ENCODE assay signal across 9 cellular contexts in the genomic region with DNA sequence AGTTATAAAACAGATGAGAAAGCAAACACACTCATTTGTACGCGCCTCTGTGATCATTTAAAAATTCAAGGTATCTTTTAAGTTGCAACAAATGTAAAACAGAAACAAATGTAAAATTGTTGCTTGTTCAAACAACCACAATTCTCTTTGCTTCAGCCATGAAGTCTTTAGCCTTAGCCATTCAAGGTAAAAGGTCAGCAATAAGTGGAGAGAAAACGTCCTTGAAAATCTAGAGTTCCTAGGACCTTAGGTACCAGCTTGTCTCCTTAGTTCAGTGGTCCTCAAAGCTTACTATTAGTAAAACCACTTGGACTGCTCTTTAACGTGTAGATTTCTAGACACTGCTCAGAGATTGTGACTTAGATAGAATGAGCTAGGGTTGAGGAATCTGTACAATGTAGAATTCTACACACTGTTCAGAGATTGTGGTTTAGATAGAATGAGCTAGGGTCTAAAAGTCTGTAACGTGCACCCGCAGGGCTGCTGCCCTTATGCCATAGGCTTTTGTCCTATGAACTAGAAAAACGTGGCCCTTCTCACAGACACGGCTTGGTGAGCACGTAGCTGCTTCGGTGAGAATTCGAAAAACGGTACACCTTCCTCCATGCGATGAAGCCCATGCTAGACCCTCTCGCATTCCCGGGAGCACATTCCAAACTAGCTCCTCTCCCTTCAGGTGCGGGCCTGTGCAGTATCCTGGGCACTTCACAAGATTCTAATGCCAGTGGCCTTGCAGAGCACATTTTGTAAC. TPM values are rescaled to one million over a fixed set of nuclear protein-coding genes. Genes with fewer than 3 reads are reported as not detected.
A peak's percentile ranks its signal among the peaks of the same experiment; 100 is the strongest.
DNase-seq lines count a peak whose midpoint lies in the region; ATAC-seq, FAIRE-seq and TF ChIP-seq lines count a peak whose summit lies in the region.
"Had no signal": no experiment of that assay in that cellular context is flagged by ENCODE, and none has a peak within 500 bp of the region (broad histone marks: within the 10 kb centered on the region; RNA-seq: fewer than 3 reads in every experiment).

No MANE protein-coding gene starts in this region.

- TF ChIP-seq CTCF in PC-9 (conservative IDR thresholded peaks at IDR 0.05) (no peak), K562 (IDR thresholded peaks at IDR 0.05 in 2 of 3, conservative IDR thresholded peaks at IDR 0.05 in 1 of 3; ENCODE audit: insufficient read depth in 2 of 3, low read depth in 1 of 3, low read length in 3 of 3) (no peak)

- no peaks in the 10 kb centered on the region for H3K9me3 ChIP-seq in PC-9 (ENCODE audit: insufficient read depth, low read depth)
- no peaks in the 10 kb centered on the region for H3K9me3 ChIP-seq in K562 (replicated peaks; ENCODE audit: control insufficient read depth, insufficient read depth, low read depth, low read length)

- no peaks in the 10 kb centered on the region; the same call in 1 of the 2 replicates for H3K36me3 ChIP-seq in PC-9 (ENCODE audit: low read depth)
- H3K36me3 ChIP-seq in K562 (ENCODE audit: control insufficient read depth, insufficient read depth, low read length), result no peaks in the 10 kb centered on the region

- H4K20me1 ChIP-seq in PC-9 (ENCODE audit: insufficient read depth), result no peaks in the 10 kb centered on the region
- H4K20me1 ChIP-seq in K562 (replicated peaks; ENCODE audit: control insufficient read depth, insufficient read depth, low read length), result no peaks in the 10 kb centered on the region

- peaks cover 20% of the 10 kb centered on the region for H3F3A ChIP-seq in PC-9 (ENCODE audit: insufficient read depth, low read depth)

- TF ChIP-seq POLR2A in GM18505 (IDR thresholded peaks at IDR 0.05; ENCODE audit: borderline replicate concordance, extremely low read depth, insufficient read depth, insufficient read length) (peak; percentile 51), K562 (conservative IDR thresholded peaks at IDR 0.05) (no peak)

- H3K79me2 ChIP-seq in PC-9 (ENCODE audit: low read depth) (no peaks in the 10 kb centered on the region), K562 (ENCODE audit: control insufficient read depth, insufficient read depth, low read length) (no peaks in the 10 kb centered on the region)

- peak; percentile 51 to 84 for DNase-seq in PC-9
- DNase-seq in K562 (ENCODE audit: extremely low read depth in 1 of 4, low spot score in 3 of 4), result no peak
- peak in 2 of 3 donors; percentile 17 to 38 for DNase-seq in stimulated activated CD4-positive, alpha-beta T cell treated with anti-CD3 and anti-CD28 coated beads, Interleukin-12 subunit alpha, Interleukin-12 subunit beta, amount 100 ng/mL, for 48 hours (ENCODE audit: low read depth in 2 of 3, low spot score in 1 of 3)
- DNase-seq in urothelium cell line (ENCODE audit: low spot score), result no peak
- no peak for DNase-seq in NCI-H524 treated with DMSO at 0.1 percent for 48 hours (lab: John Stamatoyannopoulos, UW)
- no peak for DNase-seq in NCI-H2171 (lab: John Stamatoyannopoulos, UW)

- in situ Hi-C loops in K562 (cut with MboI), result no loop called here

- H3K9ac ChIP-seq in K562 (ENCODE audit: insufficient read depth in 1 of 2, low read depth in 2 of 2, low read length in 2 of 2), result no peak overlapping the region

- H3K9me2 ChIP-seq in PC-9 (ENCODE audit: insufficient read depth), result no peaks in the 10 kb centered on the region

- no peak overlapping the region for H3K4me3 ChIP-seq in PC-9
- no peak overlapping the region for H3K4me3 ChIP-seq in K562

- FAIRE-seq in K562 (lab: Jason Lieb, UNC) (peak; percentile 59), urothelium cell line (lab: Jason Lieb, UNC) (no peak)

- BruUV-seq in PC-9 (replicated peaks; lab: Mats Ljungman, UMichigan), result TSS peak; percentile 39
- BruUV-seq in K562 (replicated peaks; lab: Mats Ljungman, UMichigan), result no TSS peak

- ATAC-seq in GM18505 (IDR thresholded peaks at IDR 0.05; ENCODE audit: unreplicated experiment), result no peak
- no peak for ATAC-seq in K562
- no peak for ATAC-seq in HG02588 (IDR thresholded peaks at IDR 0.05; ENCODE audit: unreplicated experiment)

- no peaks in the 10 kb centered on the region for H3K9me1 ChIP-seq in K562 (ENCODE audit: control insufficient read depth, insufficient read depth, low read length)

- CTCF ChIA-PET in PC-9 (lab: Charles Lee), result no interaction called here
- CTCF ChIA-PET in K562 (lab: Yijun Ruan, JAX; ENCODE audit: low intra/inter-chr PET ratio), result no interaction called here

- H3K4me2 ChIP-seq in PC-9, result peak overlapping the region; percentile 35
- no peak overlapping the region for H3K4me2 ChIP-seq in K562 (ENCODE audit: insufficient read depth, low read length)

- H2AFZ ChIP-seq in PC-9 (peak overlapping the region; percentile 61; the same call in 1 of the 2 replicates), K562 (ENCODE audit: low read depth, low read length) (peak overlapping the region; percentile 68)

- intact Hi-C loops in PC-9 (cut with micrococcal nuclease; ENCODE audit: unreplicated experiment), result loop anchor here (2.0 kb wide), 1 partner anchor 148 kb away; no protein-coding TSS in a partner anchor
- intact Hi-C loops in K562 (cut with micrococcal nuclease), result no loop called here

- H3K27ac ChIP-seq in PC-9 (peak overlapping the region; percentile 56), K562 (ENCODE audit: extremely low read depth, low read depth, low read length) (no peak overlapping the region)

- WGBS in K562 (ENCODE audit: insufficient coverage, low coverage, missing lambda C conversion rate), result 27% methylated on average over 16 of the region's 16 CpGs

- no peak for TF ChIP-seq RAD21 in K562 (CRISPR knock-in tag; conservative IDR thresholded peaks at IDR 0.05 in 1 of 2, IDR thresholded peaks at IDR 0.05 in 1 of 2)

- H3K4me1 ChIP-seq in PC-9 (replicated peaks; ENCODE audit: insufficient read depth) (peaks cover 42% of the 10 kb centered on the region), K562 (replicated peaks in 1 of 2; ENCODE audit: control insufficient read depth in 2 of 2, insufficient read depth in 2 of 2, low read length in 2 of 2) (no peaks in the 10 kb centered on the region; a peak in 1 of 5 replicates)

- POLR2A ChIA-PET in PC-9 (lab: Charles Lee; ENCODE audit: unreplicated experiment), result interaction anchor here (0.5 to 0.8 kb wide), 5 partner anchors 44 to 1999 kb away, joined by 3 to 16 read pairs (median 4); no protein-coding TSS in a partner anchor
- POLR2A ChIA-PET in K562 (lab: Yijun Ruan, JAX), result no interaction called here

- H3K27me3 ChIP-seq in PC-9 (ENCODE audit: insufficient read depth, low read depth) (no peaks in the 10 kb centered on the region), K562 (ENCODE audit: control insufficient read depth in 2 of 2, insufficient read depth in 2 of 2, low read length in 2 of 2) (0 out of 5 replicates have a peak, but pooled peaks cover 0 to under 1% of the 10 kb centered on the region in 2 experiments)

- TF ChIP-seq EP300 in K562 (IDR thresholded peaks at IDR 0.05; ENCODE audit: low read length), result no peak

TF ChIP-seq in K562, 482 proteins besides CTCF, POLR2A, EP300 and RAD21 (continues in another document):
- TF ChIP-seq ZZZ3 (IDR thresholded peaks at IDR 0.05) (no peak), PTBP1 (IDR thresholded peaks at IDR 0.05; ENCODE audit: low read depth, low read length) (no peak), SMARCE1 (IDR thresholded peaks at IDR 0.05) (no peak), FOXA1 (IDR thresholded peaks at IDR 0.05; ENCODE audit: borderline replicate concordance) (no peak), HDAC1 (IDR thresholded peaks at IDR 0.05) (no peak), DPF2 (IDR thresholded peaks at IDR 0.05) (no peak)
- TF ChIP-seq, protein P1, sequence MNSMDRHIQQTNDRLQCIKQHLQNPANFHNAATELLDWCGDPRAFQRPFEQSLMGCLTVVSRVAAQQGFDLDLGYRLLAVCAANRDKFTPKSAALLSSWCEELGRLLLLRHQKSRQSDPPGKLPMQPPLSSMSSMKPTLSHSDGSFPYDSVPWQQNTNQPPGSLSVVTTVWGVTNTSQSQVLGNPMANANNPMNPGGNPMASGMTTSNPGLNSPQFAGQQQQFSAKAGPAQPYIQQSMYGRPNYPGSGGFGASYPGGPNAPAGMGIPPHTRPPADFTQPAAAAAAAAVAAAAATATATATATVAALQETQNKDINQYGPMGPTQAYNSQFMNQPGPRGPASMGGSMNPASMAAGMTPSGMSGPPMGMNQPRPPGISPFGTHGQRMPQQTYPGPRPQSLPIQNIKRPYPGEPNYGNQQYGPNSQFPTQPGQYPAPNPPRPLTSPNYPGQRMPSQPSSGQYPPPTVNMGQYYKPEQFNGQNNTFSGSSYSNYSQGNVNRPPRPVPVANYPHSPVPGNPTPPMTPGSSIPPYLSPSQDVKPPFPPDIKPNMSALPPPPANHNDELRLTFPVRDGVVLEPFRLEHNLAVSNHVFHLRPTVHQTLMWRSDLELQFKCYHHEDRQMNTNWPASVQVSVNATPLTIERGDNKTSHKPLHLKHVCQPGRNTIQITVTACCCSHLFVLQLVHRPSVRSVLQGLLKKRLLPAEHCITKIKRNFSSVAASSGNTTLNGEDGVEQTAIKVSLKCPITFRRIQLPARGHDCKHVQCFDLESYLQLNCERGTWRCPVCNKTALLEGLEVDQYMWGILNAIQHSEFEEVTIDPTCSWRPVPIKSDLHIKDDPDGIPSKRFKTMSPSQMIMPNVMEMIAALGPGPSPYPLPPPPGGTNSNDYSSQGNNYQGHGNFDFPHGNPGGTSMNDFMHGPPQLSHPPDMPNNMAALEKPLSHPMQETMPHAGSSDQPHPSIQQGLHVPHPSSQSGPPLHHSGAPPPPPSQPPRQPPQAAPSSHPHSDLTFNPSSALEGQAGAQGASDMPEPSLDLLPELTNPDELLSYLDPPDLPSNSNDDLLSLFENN (IDR thresholded peaks at IDR 0.05; ENCODE audit: low read depth in 2 of 2, low read length in 2 of 2), result no peak

RNA-seq across cellular contexts. Expression of a gene that starts 1.7 kb away (rescaled TPM):
- total RNA-seq in PC-9 (2021), result 39.0 and 52.7 TPM in 2 replicates
- not detected in 2 replicates for total RNA-seq in K562 (2011; cell fraction: chromatin; rRNA removed; ENCODE audit: low replicate concordance)
- not detected in 2 replicates for total RNA-seq in K562 (2011; cell fraction: nucleolus; rRNA removed)
- not detected in 2 replicates for total RNA-seq in K562 (2011; cell fraction: nucleoplasm; rRNA removed)
- not detected in 2 replicates for total RNA-seq in K562 (2014; rRNA removed)
- total RNA-seq in K562 (2014; rRNA removed; fragmentation: Illumina TruSeq; extraction: Trizol), result not detected in 2 replicates
- 0.30 and 0.51 TPM in 2 replicates for total RNA-seq in K562 (2015; rRNA removed; fragmentation: Illumina TruSeq; extraction: Trizol)
- 0.27 and 0.58 TPM in 2 replicates for total RNA-seq in K562 (2021)
- polyA plus RNA-seq in K562 (2011; rRNA removed), result 0.07 TPM in 1 of 2 replicates, not detected in the other
- polyA plus RNA-seq in K562 (2011; cell fraction: cytosol; rRNA removed), result not detected in 2 replicates
- polyA plus RNA-seq in K562 (2011; cell fraction: nucleus; rRNA removed), result not detected in 2 replicates
- polyA plus RNA-seq in K562 (2012), result 0.10 TPM in 1 of 2 replicates, not detected in the other
- polyA plus RNA-seq in K562 (2014; fragmentation: Illumina TruSeq; extraction: Trizol), result not detected in 2 replicates
- not detected for polyA plus RNA-seq in K562 (2014; fragmentation: Nextera tagmentation; extraction: Ambion mirVana)
- 0.05 TPM in 1 of 2 replicates, not detected in the other for polyA plus RNA-seq in K562 (2014; rRNA removed)
- polyA minus RNA-seq in K562 (2011; rRNA and poly(A)+ RNA removed), result not detected in 2 replicates
- polyA minus RNA-seq in K562 (2011; cell fraction: cytosol; rRNA and poly(A)+ RNA removed), result not detected in 2 replicates
- not detected in 2 replicates for polyA minus RNA-seq in K562 (2011; cell fraction: nucleus; rRNA and poly(A)+ RNA removed)
- total RNA-seq: SK-MEL-5 had no signal

Comparison
In these comparisons a context has a peak if more than half of its experiments do, and no peak if none do; other contexts are left out.
1. DNase-seq: peak in PC-9 (2 of 2) and stimulated activated CD4-positive, alpha-beta T cell treated with anti-CD3 and anti-CD28 coated beads, Interleukin-12 subunit alpha, Interleukin-12 subunit beta, amount 100 ng/mL, for 48 hours (2 of 3); none in K562 (0 of 4), urothelium cell line (single experiment), NCI-H524 treated with DMSO at 0.1 percent for 48 hours (single experiment) and NCI-H2171 (single experiment).
2. RNA of a gene that starts 1.7 kb away (total RNA-seq): 39.0 to 52.7 TPM in PC-9; 0.27 to 0.58 TPM in K562; every median in the first group is over 10 times any median in the second.